In the genomic region with DNA sequence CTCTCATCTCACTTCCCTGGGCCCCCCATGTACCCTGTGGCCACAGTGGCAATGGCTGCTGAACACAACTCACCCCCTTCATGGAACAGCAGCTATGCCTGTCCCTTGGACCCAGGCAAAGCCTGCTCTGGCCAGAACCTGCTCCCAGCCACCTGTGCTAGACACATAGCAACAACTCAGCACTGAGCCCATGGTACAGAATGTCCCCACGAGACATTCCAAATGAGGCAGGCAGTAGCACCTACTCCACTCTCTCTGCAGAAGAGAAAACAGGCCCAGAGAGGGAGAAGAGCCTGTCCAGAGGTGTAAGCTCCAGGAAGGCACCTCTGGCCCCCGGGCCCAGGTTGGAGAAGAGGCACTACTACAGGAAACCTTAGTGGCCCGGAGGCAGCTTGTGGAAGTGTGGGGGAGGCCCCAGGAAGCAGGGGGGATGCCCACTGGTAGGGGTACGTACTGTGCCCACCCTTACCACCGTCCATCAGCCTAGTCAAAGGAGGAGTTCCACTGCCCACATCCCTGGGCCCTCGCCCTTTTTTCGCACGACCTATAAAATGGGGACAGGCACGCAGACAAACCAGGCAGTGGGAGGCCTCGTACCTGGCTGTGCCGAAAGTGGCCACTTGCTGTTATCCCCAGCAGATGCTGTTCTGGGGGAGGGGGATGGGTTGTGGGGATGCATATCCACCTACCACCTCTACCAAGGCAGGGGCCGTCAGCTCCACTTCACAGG, we compare ENCODE assay signal across 15 cellular contexts.
A peak's percentile ranks its signal among the peaks of the same experiment; 100 is the strongest.
DNase-seq lines count a peak whose midpoint lies in the region; ATAC-seq, FAIRE-seq and TF ChIP-seq lines count a peak whose summit lies in the region.
"Had no signal": no experiment of that assay in that cellular context is flagged by ENCODE, and none has a peak within 500 bp of the region (broad histone marks: within the 10 kb centered on the region; RNA-seq: fewer than 3 reads in every experiment).

No MANE protein-coding gene starts in this region.

- H3K4me1 Mint-ChIP-seq in activated naive CD8-positive, alpha-beta T cell treated with anti-CD3 and anti-CD28 coated beads for 36 hours: peaks cover 7% of the 10 kb centered on the region
- H3K4me1 Mint-ChIP-seq: activated CD8-positive, alpha-beta memory T cell treated with anti-CD3 and anti-CD28 coated beads, Interleukin-2, amount 10 ng/mL, durations not matched to agents 7 days and 5 days had no signal

- no peak overlapping the region for H2AFZ ChIP-seq in HepG2 (ENCODE audit: low read length)

- 99% methylated on average over 12 of the region's 12 CpGs for WGBS in HepG2 (ENCODE audit: low lambda C conversion rate)
- 91% methylated on average over 4 of the region's 12 CpGs for WGBS in right lobe of liver (ENCODE audit: insufficient coverage, low coverage, low lambda C conversion rate, missing lambda C conversion rate)
- WGBS in aorta, 2 donors: 91 to 93% methylated on average over 12 of the region's 12 CpGs

- POLR2A ChIA-PET in HepG2 (lab: Yijun Ruan, JAX): interaction anchor here (1.4 kb wide), 1 partner anchor 9 kb away, joined by 3 read pairs; no protein-coding TSS in a partner anchor

- TF ChIP-seq EP300 in HepG2 (IDR thresholded peaks at IDR 0.05; ENCODE audit: low read depth in 2 of 2, low read length in 2 of 2) (no peak), HepG2 (CRISPR knock-in tag; IDR thresholded peaks at IDR 0.05; ENCODE audit: borderline replicate concordance) (no peak)

- no peak overlapping the region for H3K4me2 ChIP-seq in HepG2 (ENCODE audit: low read depth, low read length)

- H3K36me3 Mint-ChIP-seq in activated naive CD8-positive, alpha-beta T cell treated with anti-CD3 and anti-CD28 coated beads for 36 hours: peaks cover 4% of the 10 kb centered on the region
- H3K36me3 Mint-ChIP-seq: activated CD8-positive, alpha-beta memory T cell treated with anti-CD3 and anti-CD28 coated beads, Interleukin-2, amount 10 ng/mL, durations not matched to agents 7 days and 5 days; activated naive CD4-positive, alpha-beta T cell treated with anti-CD3 and anti-CD28 coated beads, Interleukin-2, amount 50 U/mL, for 72 hours had no signal

- H3K9me3 ChIP-seq in HepG2 (ENCODE audit: low read length): no peaks in the 10 kb centered on the region
- H3K9me3 ChIP-seq in right lobe of liver: no peaks in the 10 kb centered on the region
- no peaks in the 10 kb centered on the region for H3K9me3 ChIP-seq in mucosa of descending colon
- no peaks in the 10 kb centered on the region for H3K9me3 ChIP-seq in aorta (ENCODE audit: control insufficient read depth, low read length)

- TF ChIP-seq CTCF in HepG2 (CRISPR knock-in tag; IDR thresholded peaks at IDR 0.05) (no peak), right lobe of liver (IDR thresholded peaks at IDR 0.05) (no peak), mucosa of descending colon (IDR thresholded peaks at IDR 0.05) (no peak)

- no peaks in the 10 kb centered on the region for H3K27me3 Mint-ChIP-seq in activated naive CD8-positive, alpha-beta T cell treated with anti-CD3 and anti-CD28 coated beads for 36 hours
- H3K27me3 Mint-ChIP-seq: activated B cell treated with CpG ODN at 0.5 μM for 24 hours; activated CD8-positive, alpha-beta memory T cell treated with anti-CD3 and anti-CD28 coated beads, Interleukin-2, amount 10 ng/mL, durations not matched to agents 7 days and 5 days had no signal

- ATAC-seq in HepG2 (no peak), right lobe of liver (no peak), mucosa of descending colon (no peak), aorta (ENCODE audit: low FRiP score) (no peak), left lobe of liver (no peak), HG03039 (IDR thresholded peaks at IDR 0.05; ENCODE audit: unreplicated experiment) (no peak)
- ATAC-seq: activated CD8-positive, alpha-beta memory T cell treated with anti-CD3 and anti-CD28 coated beads, Interleukin-2, amount 10 ng/mL, durations not matched to agents 7 days and 5 days; activated naive CD4-positive, alpha-beta T cell treated with anti-CD3 and anti-CD28 coated beads, Interleukin-2, amount 50 U/mL, for 72 hours had no signal

- H3K4me1 ChIP-seq in HepG2 (ENCODE audit: insufficient read depth, low read length) (no peaks in the 10 kb centered on the region), right lobe of liver (peaks cover 0 to 3% (median 0%) of the 10 kb centered on the region in 4 donors), mucosa of descending colon (ENCODE audit: low read depth) (no peaks in the 10 kb centered on the region), aorta (ENCODE audit: control insufficient read depth in 1 of 2, insufficient read depth in 2 of 2, low read length in 2 of 2) (no peaks in the 10 kb centered on the region)

- in situ Hi-C loops in HepG2 (cut with HindIII; ENCODE audit: extremely low pct_ligation_motif_present, low pct_unique_long_range_greater_than_20kb): no loop called here

- no peak overlapping the region for H3K4me3 ChIP-seq in HepG2 (replicated peaks in 1 of 3; ENCODE audit: insufficient read depth in 1 of 3, low read depth in 2 of 3, low read length in 3 of 3)
- no peak overlapping the region for H3K4me3 ChIP-seq in right lobe of liver
- H3K4me3 ChIP-seq in mucosa of descending colon: no peak overlapping the region
- H3K4me3 ChIP-seq in aorta (ENCODE audit: low read length in 2 of 2): no peak overlapping the region

- intact Hi-C loops in HepG2 (cut with micrococcal nuclease; ENCODE audit: unreplicated experiment) (no loop called here), right lobe of liver (cut with DNase I) (loop anchor here (10.0 kb wide), 2 partner anchors 101 to 121 kb away; a partner anchor contains a TSS), mucosa of descending colon (cut with DNase I, micrococcal nuclease) (no loop called here), aorta (cut with DNase I) (no loop called here)

- CTCF ChIA-PET in HepG2 (lab: Yijun Ruan, JAX; ENCODE audit: low intra/inter-chr PET ratio, low total read pairs): no interaction called here

- H4K20me1 ChIP-seq in HepG2 (ENCODE audit: insufficient read depth, low read length): 0 out of 2 replicates have a peak, but pooled peaks cover 3% of the 10 kb centered on the region

- H3K27ac Mint-ChIP-seq in activated naive CD8-positive, alpha-beta T cell treated with anti-CD3 and anti-CD28 coated beads for 36 hours: peak overlapping the region; percentile 61
- H3K27ac Mint-ChIP-seq: activated B cell treated with CpG ODN at 0.5 μM for 24 hours; activated CD8-positive, alpha-beta memory T cell treated with anti-CD3 and anti-CD28 coated beads, Interleukin-2, amount 10 ng/mL, durations not matched to agents 7 days and 5 days had no signal

- no peaks in the 10 kb centered on the region for H3K27me3 ChIP-seq in HepG2 (ENCODE audit: control insufficient read depth in 1 of 2, insufficient read depth in 2 of 2, low read length in 2 of 2)
- H3K27me3 ChIP-seq in right lobe of liver: no peaks in the 10 kb centered on the region
- H3K27me3 ChIP-seq in aorta (ENCODE audit: control insufficient read depth in 1 of 2, insufficient read depth in 2 of 2, low read length in 1 of 2): no peaks in the 10 kb centered on the region

- no peak for TF ChIP-seq RAD21 in HepG2 (CRISPR knock-in tag; IDR thresholded peaks at IDR 0.05)

- no peak for FAIRE-seq in HepG2 (lab: Jason Lieb, UNC)
- FAIRE-seq: D721Med had no signal

- no peak overlapping the region for H3K9ac ChIP-seq in HepG2 (ENCODE audit: insufficient read depth, low read depth, low read length)

- no peak overlapping the region for H3K27ac ChIP-seq in HepG2 (ENCODE audit: extremely low read length, insufficient read depth, low read length)
- no peak overlapping the region for H3K27ac ChIP-seq in right lobe of liver
- H3K27ac ChIP-seq in aorta (ENCODE audit: low read depth in 1 of 2, low read length in 2 of 2): no peak overlapping the region

- no peaks in the 10 kb centered on the region for H3K9me3 Mint-ChIP-seq in activated naive CD8-positive, alpha-beta T cell treated with anti-CD3 and anti-CD28 coated beads for 36 hours
- H3K9me3 Mint-ChIP-seq: activated B cell treated with CpG ODN at 0.5 μM for 24 hours; activated naive CD4-positive, alpha-beta T cell treated with anti-CD3 and anti-CD28 coated beads, Interleukin-2, amount 50 U/mL, for 72 hours had no signal

- TF ChIP-seq POLR2A in HepG2 (IDR thresholded peaks at IDR 0.05; ENCODE audit: insufficient read depth in 1 of 2, low read depth in 2 of 2, low read length in 2 of 2): peak in 1 of 2 experiments; percentile 15; a peak in 1 of 4 replicates
- no peak for TF ChIP-seq POLR2A in right lobe of liver (IDR thresholded peaks at IDR 0.05)

- H3K4me3 Mint-ChIP-seq in activated naive CD8-positive, alpha-beta T cell treated with anti-CD3 and anti-CD28 coated beads for 36 hours: no peak overlapping the region
- H3K4me3 Mint-ChIP-seq: activated B cell treated with CpG ODN at 0.5 μM for 24 hours; activated CD8-positive, alpha-beta memory T cell treated with anti-CD3 and anti-CD28 coated beads, Interleukin-2, amount 10 ng/mL, durations not matched to agents 7 days and 5 days had no signal

- H3K79me2 ChIP-seq in HepG2 (ENCODE audit: insufficient read depth, low read length): peaks cover 15% of the 10 kb centered on the region

- no peak for DNase-seq in HepG2 (ENCODE audit: low spot score)
- no peak for DNase-seq in right lobe of liver
- DNase-seq in activated naive CD8-positive, alpha-beta T cell treated with anti-CD3 and anti-CD28 coated beads for 36 hours: no peak
- DNase-seq in mucosa of descending colon: peak in 2 of 3 donors; percentile 16 to 39
- peak; percentile 41 to 61 for DNase-seq in aorta
- DNase-seq in OCI-M2 (lab: John Stamatoyannopoulos, UW; ENCODE audit: unreplicated experiment): no peak
- DNase-seq in left lobe of liver (ENCODE audit: low spot score): no peak
- DNase-seq: activated B cell treated with CpG ODN at 0.5 μM for 24 hours; activated CD8-positive, alpha-beta memory T cell treated with anti-CD3 and anti-CD28 coated beads, Interleukin-2, amount 10 ng/mL, durations not matched to agents 7 days and 5 days; foreskin melanocyte; NCI-H187; NCI-H446 had no signal

- no TSS peak for BruUV-seq in HepG2 (replicated peaks; lab: Mats Ljungman, UMichigan)

- peaks cover 61 to 79% of the 10 kb centered on the region in 2 experiments for H3K36me3 ChIP-seq in HepG2 (replicated peaks in 1 of 2; ENCODE audit: control insufficient read depth in 1 of 2, insufficient read depth in 2 of 2, low read length in 2 of 2)
- peaks cover 0 to 14% (median 2%) of the 10 kb centered on the region in 4 donors for H3K36me3 ChIP-seq in right lobe of liver
- no peaks in the 10 kb centered on the region for H3K36me3 ChIP-seq in mucosa of descending colon (ENCODE audit: low read depth)
- H3K36me3 ChIP-seq in aorta (ENCODE audit: control insufficient read depth in 1 of 2, insufficient read depth in 2 of 2, low read length in 1 of 2): no peaks in the 10 kb centered on the region

TF ChIP-seq in HepG2, 621 proteins besides CTCF, POLR2A, EP300 and RAD21 (continues in another document):
- TF ChIP-seq, protein P1, sequence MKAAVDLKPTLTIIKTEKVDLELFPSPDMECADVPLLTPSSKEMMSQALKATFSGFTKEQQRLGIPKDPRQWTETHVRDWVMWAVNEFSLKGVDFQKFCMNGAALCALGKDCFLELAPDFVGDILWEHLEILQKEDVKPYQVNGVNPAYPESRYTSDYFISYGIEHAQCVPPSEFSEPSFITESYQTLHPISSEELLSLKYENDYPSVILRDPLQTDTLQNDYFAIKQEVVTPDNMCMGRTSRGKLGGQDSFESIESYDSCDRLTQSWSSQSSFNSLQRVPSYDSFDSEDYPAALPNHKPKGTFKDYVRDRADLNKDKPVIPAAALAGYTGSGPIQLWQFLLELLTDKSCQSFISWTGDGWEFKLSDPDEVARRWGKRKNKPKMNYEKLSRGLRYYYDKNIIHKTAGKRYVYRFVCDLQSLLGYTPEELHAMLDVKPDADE (CRISPR knock-in tag; IDR thresholded peaks at IDR 0.05): no peak

Comparison
In these comparisons a context has a peak if more than half of its experiments do, and no peak if none do; other contexts are left out.
1. intact Hi-C loops: an anchor here in right lobe of liver (10.0 kb wide); none called in HepG2, mucosa of descending colon and aorta.
2. DNase-seq: peak in mucosa of descending colon (2 of 3) and aorta (2 of 2); none in HepG2 (single experiment), right lobe of liver (0 of 3), activated naive CD8-positive, alpha-beta T cell treated with anti-CD3 and anti-CD28 coated beads for 36 hours (single experiment), OCI-M2 (single experiment) and left lobe of liver (single experiment).